10 cellular contexts compared by ENCODE assay signal in the genomic region with DNA sequence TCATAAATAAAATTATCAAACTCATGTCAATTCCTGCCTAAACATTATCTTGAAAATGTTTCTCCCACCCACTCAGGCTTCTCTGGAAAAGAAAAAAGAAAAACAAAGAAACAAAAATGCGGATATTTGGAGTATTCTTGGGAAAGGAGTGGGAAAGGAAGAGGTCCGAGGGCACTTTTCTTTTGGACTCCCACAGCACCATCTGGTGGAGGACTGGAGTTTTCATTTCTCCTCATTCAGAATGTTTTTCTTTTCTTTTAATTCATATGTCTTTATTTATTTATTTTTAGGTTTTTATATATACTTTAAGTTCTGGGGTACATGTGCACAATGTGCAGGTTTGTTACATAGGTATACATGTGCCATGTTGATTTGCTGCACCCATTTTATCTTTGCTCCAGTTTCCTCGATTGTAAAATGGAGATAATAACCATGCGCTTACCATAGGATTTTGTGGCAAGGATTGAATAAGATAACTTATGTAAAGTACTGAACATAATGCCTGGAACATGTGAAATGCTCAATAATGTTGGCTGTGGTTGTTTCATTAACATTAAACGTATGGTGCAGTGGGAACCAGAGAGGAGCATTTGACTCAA. TPM values are rescaled to one million over a fixed set of nuclear protein-coding genes. Genes with fewer than 3 reads are reported as not detected.
DNase-seq lines count a peak whose midpoint lies in the region; ATAC-seq and TF ChIP-seq lines count a peak whose summit lies in the region.
"Had no signal": no experiment of that assay in that cellular context is flagged by ENCODE, and none has a peak within 500 bp of the region (broad histone marks: within the 10 kb centered on the region; RNA-seq: fewer than 3 reads in every experiment).

No MANE protein-coding gene starts in this region.

- 23 to 45% methylated on average over 3 to 5 of the region's 5 CpGs for WGBS in gastroesophageal sphincter (ENCODE audit: low coverage in 1 of 2), 2 donors

- H3K36me3 Mint-ChIP-seq in CD4-positive, alpha-beta T cell (ENCODE audit: low read depth) = no peaks in the 10 kb centered on the region
- H3K36me3 Mint-ChIP-seq: IgD-negative memory B cell had no signal

- H3K36me3 ChIP-seq in left ventricle myocardium inferior (no peaks in the 10 kb centered on the region), gastroesophageal sphincter (no peaks in the 10 kb centered on the region)

- CTCF ChIA-PET in CD4-positive, alpha-beta T cell (lab: Charles Lee) = interaction anchor here (1.5 kb wide), 1 partner anchor 12 kb away, joined by 3 read pairs; no protein-coding TSS in a partner anchor

- no peaks in the 10 kb centered on the region for H3K9me3 Mint-ChIP-seq in CD4-positive, alpha-beta T cell
- H3K9me3 Mint-ChIP-seq: IgD-negative memory B cell had no signal

- POLR2A ChIA-PET in CD4-positive, alpha-beta T cell (lab: Charles Lee) = no interaction called here

- no peaks in the 10 kb centered on the region for H3K9me3 ChIP-seq in left ventricle myocardium inferior (replicated peaks)
- no peaks in the 10 kb centered on the region for H3K9me3 ChIP-seq in CD4-positive, alpha-beta T cell (ENCODE audit: control insufficient read depth, low read length)
- no peaks in the 10 kb centered on the region for H3K9me3 ChIP-seq in gastroesophageal sphincter

- TF ChIP-seq POLR2A in gastroesophageal sphincter (IDR thresholded peaks at IDR 0.05) = no peak

- H3K4me1 Mint-ChIP-seq in CD4-positive, alpha-beta T cell (ENCODE audit: low read depth) = no peaks in the 10 kb centered on the region

- H3K4me3 Mint-ChIP-seq in CD4-positive, alpha-beta T cell = no peak overlapping the region
- H3K4me3 Mint-ChIP-seq: IgD-negative memory B cell had no signal

- no peaks in the 10 kb centered on the region for H3K4me1 ChIP-seq in left ventricle myocardium inferior
- H3K4me1 ChIP-seq in gastroesophageal sphincter = no peaks in the 10 kb centered on the region

- H3K27me3 ChIP-seq in left ventricle myocardium inferior (ENCODE audit: low read depth) (no peaks in the 10 kb centered on the region), gastroesophageal sphincter (no peaks in the 10 kb centered on the region)
- no peaks in the 10 kb centered on the region for H3K27me3 ChIP-seq in CD4-positive, alpha-beta T cell (ENCODE audit: control insufficient read depth, insufficient read depth, low read length)

- H3K27me3 Mint-ChIP-seq in CD4-positive, alpha-beta T cell = no peaks in the 10 kb centered on the region
- H3K27me3 Mint-ChIP-seq: IgD-negative memory B cell had no signal

- no peak overlapping the region for H3K4me3 ChIP-seq in left ventricle myocardium inferior
- H3K4me3 ChIP-seq in gastroesophageal sphincter = no peak overlapping the region

- TF ChIP-seq CTCF in left ventricle myocardium inferior (IDR thresholded peaks at IDR 0.05; ENCODE audit: borderline replicate concordance) = peak; percentile 54
- TF ChIP-seq CTCF in CD4-positive, alpha-beta T cell (IDR thresholded peaks at IDR 0.05) = no peak
- TF ChIP-seq CTCF in gastroesophageal sphincter (IDR thresholded peaks at IDR 0.05) = peak in 1 of 4 experiments; percentile 21

- TF ChIP-seq EP300 in gastroesophageal sphincter (IDR thresholded peaks at IDR 0.05) = no peak

- ATAC-seq in Right ventricle myocardium inferior (no peak), HG02763 (IDR thresholded peaks at IDR 0.05; ENCODE audit: unreplicated experiment) (no peak), HG02852 (IDR thresholded peaks at IDR 0.05; ENCODE audit: unreplicated experiment) (no peak), gastroesophageal sphincter (no peak)
- no peak for ATAC-seq in CD4-positive, alpha-beta T cell (ENCODE audit: poor library complexity)

- DNase-seq in left ventricle myocardium inferior (no peak), Right ventricle myocardium inferior (ENCODE audit: missing footprints) (no peak), RPMI7951 (ENCODE audit: low read depth) (peak; percentile 2), globus pallidus (ENCODE audit: low spot score) (peak; percentile 11)
- no peak for DNase-seq in CD4-positive, alpha-beta T cell
- DNase-seq: midbrain had no signal

- H3K27ac ChIP-seq in left ventricle myocardium inferior (replicated peaks) (no peak overlapping the region), gastroesophageal sphincter (no peak overlapping the region)
- H3K27ac ChIP-seq in CD4-positive, alpha-beta T cell (ENCODE audit: low read depth, low read length) = no peak overlapping the region

- H3K27ac Mint-ChIP-seq in CD4-positive, alpha-beta T cell = no peak overlapping the region
- H3K27ac Mint-ChIP-seq: IgD-negative memory B cell had no signal

- intact Hi-C loops in left ventricle myocardium inferior (cut with micrococcal nuclease) (no loop called here), Right ventricle myocardium inferior (cut with DNase I) (no loop called here)
- intact Hi-C loops in CD4-positive, alpha-beta T cell (cut with DNase I, micrococcal nuclease) = loop anchor here (5.0 kb wide), 1 partner anchor 146 kb away; no protein-coding TSS in a partner anchor

RNA-seq across cellular contexts. Expression of a gene that starts 8.0 kb away (rescaled TPM):
- total RNA-seq in left ventricle myocardium inferior (not detected), Right ventricle myocardium inferior (0.43 TPM), gastroesophageal sphincter (under 1 TPM in 2 of 4 donors, not detected in 2; 0.35 to 0.42 TPM)
- total RNA-seq in RPMI7951 (2014; rRNA removed; shearing (Covaris generic)) = 0.12 and 0.20 TPM in 2 replicates
- not detected for total RNA-seq in CD4-positive, alpha-beta T cell

Comparison
In these comparisons a context has a peak if more than half of its experiments do, and no peak if none do; other contexts are left out.
1. DNase-seq: peak in RPMI7951 (single experiment) and globus pallidus (single experiment); none in left ventricle myocardium inferior (single experiment), Right ventricle myocardium inferior (single experiment) and CD4-positive, alpha-beta T cell (0 of 10).
2. intact Hi-C loops: an anchor here in CD4-positive, alpha-beta T cell (5.0 kb wide); none called in left ventricle myocardium inferior and Right ventricle myocardium inferior.